ENCODE assay signal across 1 cellular context in the genomic region with DNA sequence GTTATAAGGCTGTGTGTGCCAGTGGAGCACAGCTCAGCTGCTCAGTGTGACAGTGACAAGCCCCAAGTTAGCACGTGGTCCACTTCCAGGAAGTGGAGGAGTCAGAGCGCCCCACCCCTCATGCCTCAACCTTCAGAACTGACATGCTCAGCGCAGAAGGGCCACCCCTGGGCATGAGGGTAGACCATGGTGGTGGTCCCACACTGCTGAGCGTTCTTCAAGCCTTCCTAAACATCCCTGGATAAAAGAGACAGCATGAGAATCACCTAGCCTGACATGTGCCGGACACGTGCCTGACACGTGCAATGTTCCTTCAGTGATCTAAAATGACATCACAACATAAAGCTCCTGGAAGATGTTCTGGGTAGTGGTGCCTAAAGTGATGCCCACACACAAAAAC.
A peak's percentile ranks its signal among the peaks of the same experiment; 100 is the strongest.
TF ChIP-seq lines count a peak whose summit lies in the region.

No MANE protein-coding gene starts in this region.

TF ChIP-seq in K562, 482 proteins besides CTCF, POLR2A, EP300 and RAD21:
- TF ChIP-seq USF2 (CRISPR knock-in tag; IDR thresholded peaks at IDR 0.05) = peak; percentile 1; the same call in 1 of the 2 replicates
- peak; percentile 38; the same call in 1 of the 2 replicates for TF ChIP-seq EP400 (IDR thresholded peaks at IDR 0.05)
- peak; percentile 58 for TF ChIP-seq MAX (CRISPR knock-in tag; IDR thresholded peaks at IDR 0.05)
- TF ChIP-seq, protein P1, sequence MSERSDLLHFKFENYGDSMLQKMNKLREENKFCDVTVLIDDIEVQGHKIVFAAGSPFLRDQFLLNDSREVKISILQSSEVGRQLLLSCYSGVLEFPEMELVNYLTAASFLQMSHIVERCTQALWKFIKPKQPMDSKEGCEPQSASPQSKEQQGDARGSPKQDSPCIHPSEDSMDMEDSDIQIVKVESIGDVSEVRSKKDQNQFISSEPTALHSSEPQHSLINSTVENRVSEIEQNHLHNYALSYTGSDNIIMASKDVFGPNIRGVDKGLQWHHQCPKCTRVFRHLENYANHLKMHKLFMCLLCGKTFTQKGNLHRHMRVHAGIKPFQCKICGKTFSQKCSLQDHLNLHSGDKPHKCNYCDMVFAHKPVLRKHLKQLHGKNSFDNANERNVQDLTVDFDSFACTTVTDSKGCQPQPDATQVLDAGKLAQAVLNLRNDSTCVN (CRISPR knock-in tag; IDR thresholded peaks at IDR 0.05) = no peak
- TF ChIP-seq, protein P2, sequence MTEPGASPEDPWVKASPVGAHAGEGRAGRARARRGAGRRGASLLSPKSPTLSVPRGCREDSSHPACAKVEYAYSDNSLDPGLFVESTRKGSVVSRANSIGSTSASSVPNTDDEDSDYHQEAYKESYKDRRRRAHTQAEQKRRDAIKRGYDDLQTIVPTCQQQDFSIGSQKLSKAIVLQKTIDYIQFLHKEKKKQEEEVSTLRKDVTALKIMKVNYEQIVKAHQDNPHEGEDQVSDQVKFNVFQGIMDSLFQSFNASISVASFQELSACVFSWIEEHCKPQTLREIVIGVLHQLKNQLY (CRISPR knock-in tag; conservative IDR thresholded peaks at IDR 0.05) = 0 out of 4 replicates have a peak, but pooled peaks have one; percentile 72 to 82
- peak; percentile 66 to 71; a peak in 3 of 4 replicates for TF ChIP-seq MNT (conservative IDR thresholded peaks at IDR 0.05)
- TF ChIP-seq HES1 (IDR thresholded peaks at IDR 0.05; ENCODE audit: low read depth) = peak; percentile 67; the same call in 1 of the 2 replicates
- TF ChIP-seq MCM2 (IDR thresholded peaks at IDR 0.05; ENCODE audit: low read depth) = no peak
- TF ChIP-seq MYC (IDR thresholded peaks at IDR 0.05; ENCODE audit: low read depth, low read length) = peak; percentile 28
- no peak for TF ChIP-seq MYC (CRISPR knock-in tag; IDR thresholded peaks at IDR 0.05; ENCODE audit: borderline replicate concordance, low read depth)
- TF ChIP-seq, protein P3, sequence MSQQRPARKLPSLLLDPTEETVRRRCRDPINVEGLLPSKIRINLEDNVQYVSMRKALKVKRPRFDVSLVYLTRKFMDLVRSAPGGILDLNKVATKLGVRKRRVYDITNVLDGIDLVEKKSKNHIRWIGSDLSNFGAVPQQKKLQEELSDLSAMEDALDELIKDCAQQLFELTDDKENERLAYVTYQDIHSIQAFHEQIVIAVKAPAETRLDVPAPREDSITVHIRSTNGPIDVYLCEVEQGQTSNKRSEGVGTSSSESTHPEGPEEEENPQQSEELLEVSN (IDR thresholded peaks at IDR 0.05; ENCODE audit: borderline replicate concordance in 1 of 2, extremely low read depth in 1 of 2, insufficient read depth in 1 of 2, insufficient read length in 1 of 2, low read depth in 1 of 2, low read length in 1 of 2, poor library complexity in 1 of 2, severe bottlenecking in 1 of 2) = peak; percentile 43 to 60
- peak; percentile 82 for TF ChIP-seq L3MBTL2 (IDR thresholded peaks at IDR 0.05)
- TF ChIP-seq, protein P4, sequence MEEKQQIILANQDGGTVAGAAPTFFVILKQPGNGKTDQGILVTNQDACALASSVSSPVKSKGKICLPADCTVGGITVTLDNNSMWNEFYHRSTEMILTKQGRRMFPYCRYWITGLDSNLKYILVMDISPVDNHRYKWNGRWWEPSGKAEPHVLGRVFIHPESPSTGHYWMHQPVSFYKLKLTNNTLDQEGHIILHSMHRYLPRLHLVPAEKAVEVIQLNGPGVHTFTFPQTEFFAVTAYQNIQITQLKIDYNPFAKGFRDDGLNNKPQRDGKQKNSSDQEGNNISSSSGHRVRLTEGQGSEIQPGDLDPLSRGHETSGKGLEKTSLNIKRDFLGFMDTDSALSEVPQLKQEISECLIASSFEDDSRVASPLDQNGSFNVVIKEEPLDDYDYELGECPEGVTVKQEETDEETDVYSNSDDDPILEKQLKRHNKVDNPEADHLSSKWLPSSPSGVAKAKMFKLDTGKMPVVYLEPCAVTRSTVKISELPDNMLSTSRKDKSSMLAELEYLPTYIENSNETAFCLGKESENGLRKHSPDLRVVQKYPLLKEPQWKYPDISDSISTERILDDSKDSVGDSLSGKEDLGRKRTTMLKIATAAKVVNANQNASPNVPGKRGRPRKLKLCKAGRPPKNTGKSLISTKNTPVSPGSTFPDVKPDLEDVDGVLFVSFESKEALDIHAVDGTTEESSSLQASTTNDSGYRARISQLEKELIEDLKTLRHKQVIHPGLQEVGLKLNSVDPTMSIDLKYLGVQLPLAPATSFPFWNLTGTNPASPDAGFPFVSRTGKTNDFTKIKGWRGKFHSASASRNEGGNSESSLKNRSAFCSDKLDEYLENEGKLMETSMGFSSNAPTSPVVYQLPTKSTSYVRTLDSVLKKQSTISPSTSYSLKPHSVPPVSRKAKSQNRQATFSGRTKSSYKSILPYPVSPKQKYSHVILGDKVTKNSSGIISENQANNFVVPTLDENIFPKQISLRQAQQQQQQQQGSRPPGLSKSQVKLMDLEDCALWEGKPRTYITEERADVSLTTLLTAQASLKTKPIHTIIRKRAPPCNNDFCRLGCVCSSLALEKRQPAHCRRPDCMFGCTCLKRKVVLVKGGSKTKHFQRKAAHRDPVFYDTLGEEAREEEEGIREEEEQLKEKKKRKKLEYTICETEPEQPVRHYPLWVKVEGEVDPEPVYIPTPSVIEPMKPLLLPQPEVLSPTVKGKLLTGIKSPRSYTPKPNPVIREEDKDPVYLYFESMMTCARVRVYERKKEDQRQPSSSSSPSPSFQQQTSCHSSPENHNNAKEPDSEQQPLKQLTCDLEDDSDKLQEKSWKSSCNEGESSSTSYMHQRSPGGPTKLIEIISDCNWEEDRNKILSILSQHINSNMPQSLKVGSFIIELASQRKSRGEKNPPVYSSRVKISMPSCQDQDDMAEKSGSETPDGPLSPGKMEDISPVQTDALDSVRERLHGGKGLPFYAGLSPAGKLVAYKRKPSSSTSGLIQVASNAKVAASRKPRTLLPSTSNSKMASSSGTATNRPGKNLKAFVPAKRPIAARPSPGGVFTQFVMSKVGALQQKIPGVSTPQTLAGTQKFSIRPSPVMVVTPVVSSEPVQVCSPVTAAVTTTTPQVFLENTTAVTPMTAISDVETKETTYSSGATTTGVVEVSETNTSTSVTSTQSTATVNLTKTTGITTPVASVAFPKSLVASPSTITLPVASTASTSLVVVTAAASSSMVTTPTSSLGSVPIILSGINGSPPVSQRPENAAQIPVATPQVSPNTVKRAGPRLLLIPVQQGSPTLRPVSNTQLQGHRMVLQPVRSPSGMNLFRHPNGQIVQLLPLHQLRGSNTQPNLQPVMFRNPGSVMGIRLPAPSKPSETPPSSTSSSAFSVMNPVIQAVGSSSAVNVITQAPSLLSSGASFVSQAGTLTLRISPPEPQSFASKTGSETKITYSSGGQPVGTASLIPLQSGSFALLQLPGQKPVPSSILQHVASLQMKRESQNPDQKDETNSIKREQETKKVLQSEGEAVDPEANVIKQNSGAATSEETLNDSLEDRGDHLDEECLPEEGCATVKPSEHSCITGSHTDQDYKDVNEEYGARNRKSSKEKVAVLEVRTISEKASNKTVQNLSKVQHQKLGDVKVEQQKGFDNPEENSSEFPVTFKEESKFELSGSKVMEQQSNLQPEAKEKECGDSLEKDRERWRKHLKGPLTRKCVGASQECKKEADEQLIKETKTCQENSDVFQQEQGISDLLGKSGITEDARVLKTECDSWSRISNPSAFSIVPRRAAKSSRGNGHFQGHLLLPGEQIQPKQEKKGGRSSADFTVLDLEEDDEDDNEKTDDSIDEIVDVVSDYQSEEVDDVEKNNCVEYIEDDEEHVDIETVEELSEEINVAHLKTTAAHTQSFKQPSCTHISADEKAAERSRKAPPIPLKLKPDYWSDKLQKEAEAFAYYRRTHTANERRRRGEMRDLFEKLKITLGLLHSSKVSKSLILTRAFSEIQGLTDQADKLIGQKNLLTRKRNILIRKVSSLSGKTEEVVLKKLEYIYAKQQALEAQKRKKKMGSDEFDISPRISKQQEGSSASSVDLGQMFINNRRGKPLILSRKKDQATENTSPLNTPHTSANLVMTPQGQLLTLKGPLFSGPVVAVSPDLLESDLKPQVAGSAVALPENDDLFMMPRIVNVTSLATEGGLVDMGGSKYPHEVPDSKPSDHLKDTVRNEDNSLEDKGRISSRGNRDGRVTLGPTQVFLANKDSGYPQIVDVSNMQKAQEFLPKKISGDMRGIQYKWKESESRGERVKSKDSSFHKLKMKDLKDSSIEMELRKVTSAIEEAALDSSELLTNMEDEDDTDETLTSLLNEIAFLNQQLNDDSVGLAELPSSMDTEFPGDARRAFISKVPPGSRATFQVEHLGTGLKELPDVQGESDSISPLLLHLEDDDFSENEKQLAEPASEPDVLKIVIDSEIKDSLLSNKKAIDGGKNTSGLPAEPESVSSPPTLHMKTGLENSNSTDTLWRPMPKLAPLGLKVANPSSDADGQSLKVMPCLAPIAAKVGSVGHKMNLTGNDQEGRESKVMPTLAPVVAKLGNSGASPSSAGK (IDR thresholded peaks at IDR 0.05) = peak; percentile 84
- TF ChIP-seq ATF7 (IDR thresholded peaks at IDR 0.05) = 0 out of 2 replicates have a peak, but pooled peaks have one; percentile 16
- TF ChIP-seq FOXP4 (CRISPR knock-in tag; IDR thresholded peaks at IDR 0.05; ENCODE audit: borderline replicate concordance) = peak; percentile 81; the same call in 1 of the 2 replicates
- no peak for TF ChIP-seq LARP7 (IDR thresholded peaks at IDR 0.05)
- TF ChIP-seq POLR2AphosphoS2 (IDR thresholded peaks at IDR 0.05; ENCODE audit: low read length) = no peak
- TF ChIP-seq BHLHE40 (IDR thresholded peaks at IDR 0.05; ENCODE audit: low read length) = peak; percentile 80
